Comparison of ENCODE assay signal across 9 cellular contexts in genomic region chr1:51344602-51345299, GRCh38. TPM values are rescaled to one million over a fixed set of nuclear protein-coding genes. Genes with fewer than 3 reads are reported as not detected.
DNase-seq lines count a peak whose midpoint lies in the region; ATAC-seq and TF ChIP-seq lines count a peak whose summit lies in the region.
"Had no signal": no experiment of that assay in that cellular context is flagged by ENCODE, and none has a peak within 500 bp of the region (broad histone marks: within the 10 kb centered on the region; RNA-seq: fewer than 3 reads in every experiment).

No MANE protein-coding gene starts in this region.

- intact Hi-C loops in MCF 10A (cut with micrococcal nuclease) = no loop called here
- intact Hi-C loops in left lung (cut with DNase I) = no loop called here
- intact Hi-C loops in aorta (cut with DNase I) = no loop called here

- POLR2A ChIA-PET in MCF 10A (lab: Yijun Ruan, JAX) = interaction anchor here (0.9 to 1.2 kb wide), 2 partner anchors 11 to 17 kb away, joined by 3 read pairs; no protein-coding TSS in a partner anchor

- H3K36me3 Mint-ChIP-seq in MCF 10A (ENCODE audit: insufficient read depth, unreplicated experiment) = no peaks in the 10 kb centered on the region

- H3K36me3 ChIP-seq in left lung = no peaks in the 10 kb centered on the region
- no peaks in the 10 kb centered on the region for H3K36me3 ChIP-seq in aorta (ENCODE audit: control insufficient read depth in 1 of 2, insufficient read depth in 2 of 2, low read length in 1 of 2)

- in situ Hi-C loops in T47D (cut with HindIII; ENCODE audit: low pct_unique_long_range_greater_than_20kb, low sequenced_read_pairs) = no loop called here

- peaks cover 21% of the 10 kb centered on the region for H3K27me3 Mint-ChIP-seq in MCF 10A (ENCODE audit: insufficient read depth, unreplicated experiment)

- CTCF ChIA-PET in MCF 10A (lab: Yijun Ruan, JAX) = no interaction called here

- no peak overlapping the region for H3K27ac ChIP-seq in left lung
- H3K27ac ChIP-seq in aorta (ENCODE audit: low read depth in 1 of 2, low read length in 2 of 2) = no peak overlapping the region
- H3K27ac ChIP-seq: dorsolateral prefrontal cortex had no signal

- H3K27ac Mint-ChIP-seq in MCF 10A (ENCODE audit: low read depth, unreplicated experiment) = no peak overlapping the region

- peak; percentile 94 for ATAC-seq in left lung
- ATAC-seq in aorta (ENCODE audit: low FRiP score) = peak; percentile 5

- H3K4me1 ChIP-seq in left lung (peaks cover 0 to 13% of the 10 kb centered on the region in 2 donors), aorta (ENCODE audit: control insufficient read depth in 1 of 2, insufficient read depth in 2 of 2, low read length in 2 of 2) (no peaks in the 10 kb centered on the region)

- DNase-seq in T47D (ENCODE audit: low read depth in 1 of 2, low spot score in 1 of 2) (peak; percentile 33 to 62), MCF 10A (ENCODE audit: unreplicated experiment) (no peak), choroid plexus epithelial cell (ENCODE audit: low read depth) (no peak), left lung (peak in 1 of 2 donors; percentile 89), aorta (no peak), NOMO-1 treated with dmso at 0.1 percent for 144 hours (lab: John Stamatoyannopoulos, UW; ENCODE audit: unreplicated experiment) (no peak), HUDEP-2 (lab: John Stamatoyannopoulos, UW; ENCODE audit: unreplicated experiment in 76 of 76) (no peak), NCI-H524 treated with DMSO at 0.1 percent for 48 hours (lab: John Stamatoyannopoulos, UW) (no peak)
- DNase-seq: dorsolateral prefrontal cortex had no signal

- H3K4me3 Mint-ChIP-seq in MCF 10A (ENCODE audit: unreplicated experiment) = no peak overlapping the region

- WGBS in aorta, 2 donors = 5 to 6% methylated on average over 36 to 60 of the region's 60 CpGs

- H3K9me3 Mint-ChIP-seq in MCF 10A (ENCODE audit: unreplicated experiment) = no peaks in the 10 kb centered on the region

- TF ChIP-seq CTCF in MCF 10A (IDR thresholded peaks at IDR 0.05; ENCODE audit: unreplicated experiment) (no peak), choroid plexus epithelial cell (conservative IDR thresholded peaks at IDR 0.05; ENCODE audit: low read depth, low read length) (no peak), left lung (IDR thresholded peaks at IDR 0.05) (no peak)

- H3K4me1 Mint-ChIP-seq in MCF 10A (ENCODE audit: insufficient read depth, unreplicated experiment) = no peaks in the 10 kb centered on the region

- no peaks in the 10 kb centered on the region for H3K9me3 ChIP-seq in left lung
- no peaks in the 10 kb centered on the region for H3K9me3 ChIP-seq in aorta (ENCODE audit: control insufficient read depth, low read length)

- BruUV-seq in MCF 10A (replicated peaks; lab: Mats Ljungman, UMichigan) = no TSS peak

- peaks cover 15 to 43% of the 10 kb centered on the region in 2 donors for H3K27me3 ChIP-seq in left lung
- H3K27me3 ChIP-seq in aorta (ENCODE audit: control insufficient read depth in 1 of 2, insufficient read depth in 2 of 2, low read length in 1 of 2) = no peaks in the 10 kb centered on the region

- H3K4me3 ChIP-seq in choroid plexus epithelial cell (ENCODE audit: low read depth, low read length) = peak overlapping the region; percentile 29
- peak overlapping the region; percentile 24 to 32 for H3K4me3 ChIP-seq in left lung
- no peak overlapping the region for H3K4me3 ChIP-seq in aorta (ENCODE audit: low read length in 2 of 2)

RNA-seq across cellular contexts. Expression of gene TTC39A, which starts 14.4 kb away (rescaled TPM):
- total RNA-seq in MCF 10A (2022) (0.35 and 1.2 TPM in 2 replicates), left lung (10 to 100 TPM; 40.8 to 44.6 TPM), aorta (1 to 10 TPM; 2.0 to 3.6 TPM)
- 1 to 10 TPM in 1 of 2 donors, under 1 TPM in 1; 0.67 to 7.5 TPM for polyA plus RNA-seq in aorta

Comparison
In these comparisons a context has a peak if more than half of its experiments do, and no peak if none do; other contexts are left out.
1. DNase-seq: peak in T47D (2 of 2); none in MCF 10A (single experiment), choroid plexus epithelial cell (single experiment), aorta (0 of 2), NOMO-1 treated with dmso at 0.1 percent for 144 hours (single experiment), HUDEP-2 (0 of 76) and NCI-H524 treated with DMSO at 0.1 percent for 48 hours (single experiment).
2. H3K4me3 ChIP-seq: peak in choroid plexus epithelial cell (single experiment) and left lung (2 of 2); none in aorta (0 of 2).
3. RNA of gene TTC39A, which starts 14.4 kb away (total RNA-seq): 40.8 to 44.6 TPM in left lung; 2.0 to 3.6 TPM in aorta and 0.35 to 1.2 TPM in MCF 10A; every median in the first group is over 4 times any median in the second.